8 cellular contexts compared by ENCODE assay signal in the genomic region with DNA sequence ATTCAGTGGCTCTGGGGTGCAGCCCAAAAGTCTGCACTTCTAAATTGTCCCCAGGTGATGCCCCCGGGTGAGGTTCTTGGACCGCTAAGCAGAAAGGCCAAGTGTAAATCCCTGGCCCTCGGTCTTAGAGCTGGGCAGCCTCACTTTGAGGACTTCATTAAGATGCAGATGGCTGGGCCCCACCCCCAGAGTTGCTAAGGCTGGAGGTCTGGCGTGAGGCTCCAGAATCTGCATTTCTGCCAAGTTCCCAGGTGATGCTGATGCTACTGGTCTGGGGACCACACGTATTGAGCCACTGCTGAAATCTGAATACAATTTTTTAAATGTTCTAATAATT. TPM values are rescaled to one million over a fixed set of nuclear protein-coding genes. Genes with fewer than 3 reads are reported as not detected.
DNase-seq lines count a peak whose midpoint lies in the region; ATAC-seq and TF ChIP-seq lines count a peak whose summit lies in the region.

No MANE protein-coding gene starts in this region.

- H3K36me3 ChIP-seq in ES-I3 (ENCODE audit: insufficient read depth, low read length) (no peaks in the 10 kb centered on the region), OCI-LY7 (ENCODE audit: insufficient read depth, low read length) (no peaks in the 10 kb centered on the region), endodermal cell (ENCODE audit: control insufficient read depth, insufficient read depth, low read length) (no peaks in the 10 kb centered on the region), osteoblast (ENCODE audit: insufficient read depth, low read length) (no peaks in the 10 kb centered on the region), gastroesophageal sphincter (no peaks in the 10 kb centered on the region)

- no peak for ATAC-seq in gastroesophageal sphincter

- H3K4me1 ChIP-seq in ES-I3 (ENCODE audit: insufficient read depth, low read length) (peaks cover 5% of the 10 kb centered on the region), OCI-LY7 (ENCODE audit: insufficient read depth, low read length, poor library complexity, severe bottlenecking) (peaks cover 40% of the 10 kb centered on the region), endodermal cell (ENCODE audit: control insufficient read depth, insufficient read depth, low read length) (no peaks in the 10 kb centered on the region), osteoblast (ENCODE audit: insufficient read depth, low read length) (peaks cover 17% of the 10 kb centered on the region), gastroesophageal sphincter (peaks cover 0 to 32% (median 5%) of the 10 kb centered on the region in 3 donors)

- no peak for TF ChIP-seq CTCF in OCI-LY7 (conservative IDR thresholded peaks at IDR 0.05; ENCODE audit: low read length)
- no peak for TF ChIP-seq CTCF in endodermal cell (conservative IDR thresholded peaks at IDR 0.05)
- no peak for TF ChIP-seq CTCF in osteoblast (IDR thresholded peaks at IDR 0.05; ENCODE audit: extremely low read depth, low read depth, low read length)
- TF ChIP-seq CTCF in gastroesophageal sphincter (IDR thresholded peaks at IDR 0.05), result no peak

- BruUV-seq in OCI-LY7 (replicated peaks; lab: Mats Ljungman, UMichigan), result no TSS peak

- H3K9me2 ChIP-seq in OCI-LY7 (ENCODE audit: insufficient read depth, low read length), result no peaks in the 10 kb centered on the region

- H3K79me2 ChIP-seq in OCI-LY7 (ENCODE audit: insufficient read depth, low read depth, low read length), result peaks cover 37% of the 10 kb centered on the region
- peaks cover 35% of the 10 kb centered on the region for H3K79me2 ChIP-seq in osteoblast (ENCODE audit: insufficient read depth, low read length)

- peaks cover 11% of the 10 kb centered on the region for H4K20me1 ChIP-seq in OCI-LY7 (ENCODE audit: insufficient read depth, low read length)
- peaks cover 18% of the 10 kb centered on the region for H4K20me1 ChIP-seq in osteoblast (ENCODE audit: insufficient read depth, low read length)

- H3K27me3 Mint-ChIP-seq in endodermal cell (ENCODE audit: insufficient read depth), result peaks cover 30% of the 10 kb centered on the region

- H3K4me3 Mint-ChIP-seq in endodermal cell, result peak overlapping the region; percentile 78

- H3K9ac ChIP-seq in ES-I3 (ENCODE audit: low read depth, low read length), result peak overlapping the region; percentile 56
- H3K9ac ChIP-seq in endodermal cell (ENCODE audit: extremely low read depth, low read length, poor library complexity, severe bottlenecking), result no peak overlapping the region

- DNase-seq in OCI-LY7 (ENCODE audit: low spot score) (no peak), endodermal cell (peak; percentile 85), osteoblast (ENCODE audit: insufficient read length, low spot score, missing footprints) (peak; percentile 75), RKO (ENCODE audit: low spot score) (no peak), NCI-H1092 (lab: John Stamatoyannopoulos, UW) (no peak), islet precursor cell (no peak)

- H3K4me3 ChIP-seq in OCI-LY7 (ENCODE audit: low read depth, low read length, poor library complexity, severe bottlenecking) (peak overlapping the region; percentile 90), endodermal cell (ENCODE audit: low read length) (peak overlapping the region; percentile 81), osteoblast (ENCODE audit: insufficient read depth, low read length) (peak overlapping the region; percentile 85), gastroesophageal sphincter (peak overlapping the region in 1 of 2 donors; percentile 92)

- peak overlapping the region; percentile 88 for H3K4me2 ChIP-seq in OCI-LY7 (ENCODE audit: low read length)
- H3K4me2 ChIP-seq in osteoblast (ENCODE audit: insufficient read depth, low read length), result peak overlapping the region; percentile 92

- TF ChIP-seq POLR2A in gastroesophageal sphincter (IDR thresholded peaks at IDR 0.05), result no peak

- no peak for TF ChIP-seq EP300 in gastroesophageal sphincter (IDR thresholded peaks at IDR 0.05)

- H3K36me3 Mint-ChIP-seq in endodermal cell (ENCODE audit: low read depth), result no peaks in the 10 kb centered on the region

- POLR2A ChIA-PET in OCI-LY7 (lab: Charles Lee), result interaction anchor here (0.6 kb wide), 1 partner anchor 15 kb away, joined by 3 read pairs; no protein-coding TSS in a partner anchor

- intact Hi-C loops in OCI-LY7 (cut with micrococcal nuclease; ENCODE audit: unreplicated experiment), result loop anchor here (5.0 kb wide), 1 partner anchor 90 kb away; no protein-coding TSS in a partner anchor

- H3K27ac ChIP-seq in OCI-LY7 (ENCODE audit: low read depth, low read length, poor library complexity, severe bottlenecking) (no peak overlapping the region), endodermal cell (ENCODE audit: low read depth, low read length) (no peak overlapping the region), osteoblast (ENCODE audit: low read depth, low read length) (no peak overlapping the region), gastroesophageal sphincter (peak overlapping the region in 1 of 4 donors; percentile 63)

- H3K4me1 Mint-ChIP-seq in endodermal cell, result peaks cover 16% of the 10 kb centered on the region

- H3K27me3 ChIP-seq in endodermal cell (ENCODE audit: control insufficient read depth, insufficient read depth, low read length, poor library complexity, severe bottlenecking) (peaks cover 5% of the 10 kb centered on the region), osteoblast (ENCODE audit: insufficient read depth, low read length) (no peaks in the 10 kb centered on the region), gastroesophageal sphincter (no peaks in the 10 kb centered on the region)

- H3K9me3 ChIP-seq in ES-I3 (ENCODE audit: control insufficient read depth, insufficient read depth, low read length), result no peaks in the 10 kb centered on the region
- H3K9me3 ChIP-seq in OCI-LY7 (ENCODE audit: low read length), result no peaks in the 10 kb centered on the region
- no peaks in the 10 kb centered on the region for H3K9me3 ChIP-seq in endodermal cell (ENCODE audit: control insufficient read depth, low read length)
- H3K9me3 ChIP-seq in osteoblast (ENCODE audit: low read depth, low read length), result no peaks in the 10 kb centered on the region
- H3K9me3 ChIP-seq in gastroesophageal sphincter, result no peaks in the 10 kb centered on the region

- 5 to 18% methylated on average over 4 to 5 of the region's 5 CpGs for WGBS in endodermal cell (ENCODE audit: insufficient coverage in 1 of 2, insufficient read length in 1 of 2), 2 experiments
- 20 to 31% methylated on average over 1 to 2 of the region's 5 CpGs for WGBS in gastroesophageal sphincter (ENCODE audit: low coverage in 1 of 2), 2 donors

- CTCF ChIA-PET in OCI-LY7 (lab: Charles Lee; ENCODE audit: unreplicated experiment), result no interaction called here

- no peak overlapping the region for H3K27ac Mint-ChIP-seq in endodermal cell

- no peaks in the 10 kb centered on the region for H3K9me3 Mint-ChIP-seq in endodermal cell

- H2AFZ ChIP-seq in OCI-LY7 (ENCODE audit: low read length) (peak overlapping the region; percentile 96), osteoblast (ENCODE audit: low read length) (peak overlapping the region; percentile 96)

RNA-seq across cellular contexts. Expression of gene SLC23A2, which starts 0.7 kb away (rescaled TPM):
- total RNA-seq in OCI-LY7 (2014; rRNA removed; shearing (Covaris generic)), result 12.7 and 14.3 TPM in 2 replicates
- total RNA-seq in OCI-LY7 (2022) (24.2 and 25.7 TPM in 2 replicates), endodermal cell (10 to 100 TPM; 12.3 to 13.7 TPM), osteoblast (17.7 and 20.6 TPM in 2 replicates), gastroesophageal sphincter (10 to 100 TPM; 11.5 to 19.1 (median 15.1) TPM)
- 12.2 TPM for polyA plus RNA-seq in endodermal cell (2013, experiment 1 of 2)
- polyA plus RNA-seq in endodermal cell (2013, experiment 2 of 2), result 10.7 TPM

Comparison
In these comparisons a context has a peak if more than half of its experiments do, and no peak if none do; other contexts are left out.
1. DNase-seq: peak in endodermal cell (single experiment) and osteoblast (single experiment); none in OCI-LY7 (single experiment), RKO (single experiment), NCI-H1092 (single experiment) and islet precursor cell (single experiment).